In genomic region chr11:123560001-123560400, GRCh38 we compare ENCODE assay signal across 9 cellular contexts.
DNase-seq lines count a peak whose midpoint lies in the region; FAIRE-seq and TF ChIP-seq lines count a peak whose summit lies in the region.
"Had no signal": no experiment of that assay in that cellular context is flagged by ENCODE, and none has a peak within 500 bp of the region (broad histone marks: within the 10 kb centered on the region; RNA-seq: fewer than 3 reads in every experiment).

No MANE protein-coding gene starts in this region.

- H3K9ac ChIP-seq in kidney (ENCODE audit: low read length in 2 of 2) = no peak overlapping the region

- H3K4me1 ChIP-seq in kidney (ENCODE audit: control insufficient read depth in 1 of 2, insufficient read depth in 1 of 2, low read depth in 1 of 2, low read length in 2 of 2) = peaks cover 4 to 8% of the 10 kb centered on the region in 2 donors

- H3K9me3 ChIP-seq in kidney (ENCODE audit: control insufficient read depth in 1 of 2, low read length in 2 of 2) = no peaks in the 10 kb centered on the region

- in situ Hi-C loops in astrocyte of the spinal cord (cut with HindIII; ENCODE audit: low sequenced_read_pairs) = no loop called here

- FAIRE-seq in kidney (lab: Jason Lieb, UNC) = no peak
- FAIRE-seq: colon had no signal

- intact Hi-C loops in kidney (cut with DNase I) = no loop called here

- H3K36me3 ChIP-seq in kidney (ENCODE audit: control insufficient read depth in 1 of 2, insufficient read depth in 2 of 2, low read length in 2 of 2) = no peaks in the 10 kb centered on the region

- no peak overlapping the region for H3K27ac ChIP-seq in kidney (ENCODE audit: low read depth in 2 of 2, low read length in 2 of 2)

- TF ChIP-seq CTCF in astrocyte of the spinal cord (IDR thresholded peaks at IDR 0.05; ENCODE audit: low read depth, low read length) (no peak), kidney (IDR thresholded peaks at IDR 0.05; ENCODE audit: borderline replicate concordance, extremely low read depth, insufficient read depth) (no peak)

- DNase-seq in stimulated activated CD4-positive, alpha-beta T cell treated with anti-CD3 and anti-CD28 coated beads, Interleukin-1b, Interleukin-23, amount 100 ng/mL, for 48 hours = peak; percentile 54
- no peak for DNase-seq in stimulated activated CD4-positive, alpha-beta T cell treated with anti-CD3 and anti-CD28 coated beads, Interleukin-12 subunit alpha, Interleukin-12 subunit beta, amount 100 ng/mL, for 4 hours
- peak; percentile 48 for DNase-seq in NCI-H2171 (lab: John Stamatoyannopoulos, UW)
- DNase-seq in astrocyte of the spinal cord (ENCODE audit: low read depth, low spot score) = peak; percentile 60
- DNase-seq in kidney = peak; percentile 90
- peak; percentile 38 for DNase-seq in stimulated activated CD4-positive, alpha-beta T cell treated with anti-CD3 and anti-CD28 coated beads, Interleukin-4, amount 100 ng/mL, for 1 hour
- DNase-seq in NK-92 (lab: John Stamatoyannopoulos, UW; ENCODE audit: unreplicated experiment) = no peak
- DNase-seq in RKO (ENCODE audit: low spot score) = no peak

- H3K4me3 ChIP-seq in astrocyte of the spinal cord (ENCODE audit: low read depth, low read length) (peak overlapping the region; percentile 39), kidney (ENCODE audit: low read length in 2 of 2) (peak overlapping the region in 1 of 2 donors; percentile 52)

Comparison
In these comparisons a context has a peak if more than half of its experiments do, and no peak if none do; other contexts are left out.
1. DNase-seq: peak in stimulated activated CD4-positive, alpha-beta T cell treated with anti-CD3 and anti-CD28 coated beads, Interleukin-1b, Interleukin-23, amount 100 ng/mL, for 48 hours (single experiment), NCI-H2171 (single experiment), astrocyte of the spinal cord (single experiment), kidney (single experiment) and stimulated activated CD4-positive, alpha-beta T cell treated with anti-CD3 and anti-CD28 coated beads, Interleukin-4, amount 100 ng/mL, for 1 hour (single experiment); none in stimulated activated CD4-positive, alpha-beta T cell treated with anti-CD3 and anti-CD28 coated beads, Interleukin-12 subunit alpha, Interleukin-12 subunit beta, amount 100 ng/mL, for 4 hours (single experiment), NK-92 (single experiment) and RKO (single experiment).